In genomic region chr19:9323557-9323918, GRCh38 we compare ENCODE assay signal across 8 cellular contexts. TPM values are rescaled to one million over a fixed set of nuclear protein-coding genes. Genes with fewer than 3 reads are reported as not detected.
DNase-seq lines count a peak whose midpoint lies in the region; ATAC-seq and TF ChIP-seq lines count a peak whose summit lies in the region.

No MANE protein-coding gene starts in this region.

- peak overlapping the region; percentile 81 for H2AFZ ChIP-seq in DND-41 (ENCODE audit: low read depth, low read length)

- intact Hi-C loops in posterior vena cava (cut with DNase I): no loop called here

- peaks cover 41% of the 10 kb centered on the region for H3K4me1 ChIP-seq in DND-41 (ENCODE audit: insufficient read depth, low read length)
- H3K4me1 ChIP-seq in right atrium auricular region: peaks cover 0 to 10% of the 10 kb centered on the region in 2 donors

- peak overlapping the region; percentile 85 for H3K9ac ChIP-seq in DND-41 (ENCODE audit: low read depth, low read length)

- DNase-seq in DND-41 (peak; percentile 70), HUDEP-2 (lab: John Stamatoyannopoulos, UW; ENCODE audit: unreplicated experiment in 76 of 76) (peak in 45 of 76 experiments; percentile 20 to 79 (median 48)), OCI-M2 (lab: John Stamatoyannopoulos, UW; ENCODE audit: unreplicated experiment) (peak; percentile 81), right atrium auricular region (ENCODE audit: low spot score) (peak; percentile 77), posterior vena cava (ENCODE audit: low spot score) (peak; percentile 87)
- DNase-seq in effector CD4-positive, alpha-beta T cell: no peak

- no peaks in the 10 kb centered on the region for H4K20me1 ChIP-seq in DND-41 (ENCODE audit: insufficient read depth, low read length)

- peaks cover 29% of the 10 kb centered on the region for H3K36me3 ChIP-seq in DND-41 (ENCODE audit: insufficient read depth, low read length)
- peaks cover 5% of the 10 kb centered on the region for H3K36me3 ChIP-seq in right atrium auricular region

- H3K27ac ChIP-seq in DND-41 (ENCODE audit: low read length): peak overlapping the region; percentile 87
- H3K27ac ChIP-seq in angular gyrus (ENCODE audit: low read depth, low read length): peak overlapping the region; percentile 90
- peak overlapping the region; percentile 88 to 90 for H3K27ac ChIP-seq in right atrium auricular region

- H3K27me3 ChIP-seq in DND-41 (ENCODE audit: insufficient read depth, low read length, poor library complexity) (no peaks in the 10 kb centered on the region), right atrium auricular region (no peaks in the 10 kb centered on the region)

- peak overlapping the region; percentile 4 to 88; a peak in 3 of 4 replicates for H3K4me3 ChIP-seq in DND-41 (ENCODE audit: low read depth in 1 of 2, low read length in 2 of 2)
- H3K4me3 ChIP-seq in right atrium auricular region: peak overlapping the region; percentile 55 to 84

- ATAC-seq in DND-41 (ENCODE audit: insufficient read depth, low read depth): peak; percentile 27
- peak; percentile 22 for ATAC-seq in GM21515 (IDR thresholded peaks at IDR 0.05; ENCODE audit: unreplicated experiment)

- TF ChIP-seq CTCF in DND-41 (IDR thresholded peaks at IDR 0.05; ENCODE audit: borderline replicate concordance, extremely low read depth, low read length, poor library complexity, severe bottlenecking) (no peak), right atrium auricular region (IDR thresholded peaks at IDR 0.05) (no peak)

- H3K9me3 ChIP-seq in DND-41 (ENCODE audit: insufficient read depth, low read length, severe bottlenecking): peaks cover 10% of the 10 kb centered on the region
- peaks cover 7 to 32% of the 10 kb centered on the region in 2 donors for H3K9me3 ChIP-seq in right atrium auricular region

- H3K79me2 ChIP-seq in DND-41 (ENCODE audit: insufficient read depth, low read length): peaks cover 43% of the 10 kb centered on the region

- H3K4me2 ChIP-seq in DND-41 (ENCODE audit: insufficient read depth, low read length): peak overlapping the region; percentile 94

RNA-seq across cellular contexts. Expression of gene ZNF559, which starts 0.4 kb away (rescaled TPM):
- total RNA-seq in right atrium auricular region (10 to 100 TPM in 1 of 2 donors, 1 to 10 TPM in 1; 9.4 to 13.3 TPM), posterior vena cava (10 to 100 TPM; 14.2 to 19.9 TPM)

RNA-seq across cellular contexts. Expression of gene ZNF699, which starts 13.9 kb away (rescaled TPM):
- total RNA-seq in right atrium auricular region (1 to 10 TPM; 7.0 to 8.0 TPM), posterior vena cava (1 to 10 TPM; 7.0 to 7.5 TPM)

RNA-seq across cellular contexts. Expression of gene ZNF177, which starts 39.3 kb away (rescaled TPM):
- total RNA-seq in right atrium auricular region (1 to 10 TPM; 1.1 to 1.5 TPM), posterior vena cava (1 to 10 TPM; 1.9 to 4.0 TPM)
